1 cellular context compared by ENCODE assay signal in genomic region chr22:50340157-50340879, GRCh38.
TF ChIP-seq lines count a peak whose summit lies in the region.

No MANE protein-coding gene starts in this region.

TF ChIP-seq in SK-N-SH, 30 proteins besides CTCF, POLR2A, EP300 and RAD21 (continued from another document):
- no peak for TF ChIP-seq NFIC (IDR thresholded peaks at IDR 0.05; ENCODE audit: borderline replicate concordance)
- no peak for TF ChIP-seq JUND (IDR thresholded peaks at IDR 0.05)
- TF ChIP-seq NRF1 (IDR thresholded peaks at IDR 0.05; ENCODE audit: low read depth, low read length), result no peak
- no peak for TF ChIP-seq USF2 (IDR thresholded peaks at IDR 0.05; ENCODE audit: borderline replicate concordance, low read depth, low read length)
- no peak for TF ChIP-seq TEAD4 (IDR thresholded peaks at IDR 0.05; ENCODE audit: borderline replicate concordance, insufficient read depth)
- no peak for TF ChIP-seq SMC3 (IDR thresholded peaks at IDR 0.05; ENCODE audit: low read depth, low read length)
- TF ChIP-seq IRF3 (IDR thresholded peaks at IDR 0.05; ENCODE audit: low read depth, low read length), result no peak
- TF ChIP-seq RXRA (IDR thresholded peaks at IDR 0.05; ENCODE audit: borderline replicate concordance, low read depth), result no peak
